Comparison of ENCODE assay signal across 2 cellular contexts in genomic region chr2:110885256-110885655, GRCh38.
A peak's percentile ranks its signal among the peaks of the same experiment; 100 is the strongest.
TF ChIP-seq lines count a peak whose summit lies in the region.

No MANE protein-coding gene starts in this region.

TF ChIP-seq in HepG2, 621 proteins besides CTCF, POLR2A, EP300 and RAD21:
- TF ChIP-seq ZNF263 (CRISPR knock-in tag; IDR thresholded peaks at IDR 0.05): no peak
- no peak for TF ChIP-seq NRL (CRISPR knock-in tag; IDR thresholded peaks at IDR 0.05; ENCODE audit: borderline replicate concordance)
- no peak for TF ChIP-seq ZNF737 (CRISPR knock-in tag; IDR thresholded peaks at IDR 0.05; ENCODE audit: borderline replicate concordance)
- TF ChIP-seq PHF8 (CRISPR knock-in tag; IDR thresholded peaks at IDR 0.05): no peak
- TF ChIP-seq MAFF (IDR thresholded peaks at IDR 0.05; ENCODE audit: low read depth, low read length): peak; percentile 37; the same call in 1 of the 2 replicates
- TF ChIP-seq KDM5A (IDR thresholded peaks at IDR 0.05; ENCODE audit: borderline replicate concordance, low read length): no peak
- TF ChIP-seq ZNF282 (IDR thresholded peaks at IDR 0.05; ENCODE audit: partially characterized antibody): no peak
- peak in 1 of 2 experiments; percentile 51; a peak in 1 of 4 replicates for TF ChIP-seq MAFK (conservative IDR thresholded peaks at IDR 0.05 in 1 of 2, IDR thresholded peaks at IDR 0.05 in 1 of 2; ENCODE audit: low read length in 2 of 2)
- no peak for TF ChIP-seq NFIB (CRISPR knock-in tag; IDR thresholded peaks at IDR 0.05; ENCODE audit: borderline replicate concordance)
- no peak for TF ChIP-seq ZNF615 (CRISPR knock-in tag; IDR thresholded peaks at IDR 0.05; ENCODE audit: borderline replicate concordance)
- TF ChIP-seq THAP7 (CRISPR knock-in tag; IDR thresholded peaks at IDR 0.05): no peak
- TF ChIP-seq LRRFIP1 (CRISPR knock-in tag; conservative IDR thresholded peaks at IDR 0.05): no peak
- no peak for TF ChIP-seq ZNF558 (CRISPR knock-in tag; IDR thresholded peaks at IDR 0.05; ENCODE audit: borderline replicate concordance)
- no peak for TF ChIP-seq E2F1 (CRISPR knock-in tag; IDR thresholded peaks at IDR 0.05)

TF ChIP-seq in K562, 482 proteins besides CTCF, POLR2A, EP300 and RAD21:
- TF ChIP-seq ZC3H4 (CRISPR knock-in tag; IDR thresholded peaks at IDR 0.05; ENCODE audit: borderline replicate concordance) (no peak), POU5F1 (IDR thresholded peaks at IDR 0.05; ENCODE audit: borderline replicate concordance, low read depth, low read length, partially characterized antibody) (no peak), MAFG (tag; conservative IDR thresholded peaks at IDR 0.05) (peak; percentile 25; the same call in 1 of the 2 replicates), ZNF316 (IDR thresholded peaks at IDR 0.05) (peak; percentile 60)
TF ChIP-seq in K562: peak in this region for 2.
